In genomic region chr17:18476508-18477308, GRCh38 we compare ENCODE assay signal across 9 cellular contexts. TPM values are rescaled to one million over a fixed set of nuclear protein-coding genes. Genes with fewer than 3 reads are reported as not detected.
A peak's percentile ranks its signal among the peaks of the same experiment; 100 is the strongest.
DNase-seq lines count a peak whose midpoint lies in the region; ATAC-seq and TF ChIP-seq lines count a peak whose summit lies in the region.
"Not testable (repeated sequence)": the region's sequence is repeated elsewhere in the genome, so short reads cannot be mapped to it uniquely, and the experiment has no call there.
"Had no signal": no experiment of that assay in that cellular context is flagged by ENCODE, and none has a peak within 500 bp of the region (broad histone marks: within the 10 kb centered on the region; RNA-seq: fewer than 3 reads in every experiment).

Gene LGALS9C, plus strand, starts transcription at chr17:18476789. Its CDS starts 66 bp downstream, at chr17:18476855.

- H3K4me1 Mint-ChIP-seq in activated CD4-positive, alpha-beta T cell treated with anti-CD3 and anti-CD28 coated beads for 36 hours = not testable (repeated sequence)

- peak; percentile 13 for DNase-seq in AG10803 (ENCODE audit: low read depth)
- DNase-seq in MV-4-11 (lab: John Stamatoyannopoulos, UW) = peak; percentile 64
- DNase-seq in activated CD4-positive, alpha-beta T cell treated with anti-CD3 and anti-CD28 coated beads for 36 hours = peak; percentile 37
- DNase-seq in epithelial cell of esophagus (ENCODE audit: low read depth) = peak; percentile 68
- DNase-seq in myocyte (ENCODE audit: low read depth) = peak; percentile 26

- intact Hi-C loops in activated CD4-positive, alpha-beta T cell treated with anti-CD3 and anti-CD28 coated beads for 36 hours (cut with DNase I, micrococcal nuclease) = not testable (repeated sequence)

- not testable (repeated sequence) for H3K4me3 Mint-ChIP-seq in activated CD4-positive, alpha-beta T cell treated with anti-CD3 and anti-CD28 coated beads for 36 hours

- peak within 1 kb of the TSS; percentile 21 for H3K27ac Mint-ChIP-seq in activated CD4-positive, alpha-beta T cell treated with anti-CD3 and anti-CD28 coated beads for 36 hours

- not testable (repeated sequence) for H3K36me3 Mint-ChIP-seq in activated CD4-positive, alpha-beta T cell treated with anti-CD3 and anti-CD28 coated beads for 36 hours (ENCODE audit: low read depth)

- not testable (repeated sequence) for H3K27me3 Mint-ChIP-seq in activated CD4-positive, alpha-beta T cell treated with anti-CD3 and anti-CD28 coated beads for 36 hours

- POLR2A ChIA-PET in activated CD4-positive, alpha-beta T cell treated with anti-CD3 and anti-CD28 coated beads for 36 hours (lab: Charles Lee) = not testable (repeated sequence)

- TF ChIP-seq CTCF in AG10803 (conservative IDR thresholded peaks at IDR 0.05; ENCODE audit: low read length); epithelial cell of esophagus (IDR thresholded peaks at IDR 0.05; ENCODE audit: insufficient read depth, low read depth, low read length, missing control alignments): not testable (repeated sequence)

- H3K9me3 Mint-ChIP-seq in activated CD4-positive, alpha-beta T cell treated with anti-CD3 and anti-CD28 coated beads for 36 hours (ENCODE audit: low read depth) = not testable (repeated sequence)

- ATAC-seq in GM18517 (IDR thresholded peaks at IDR 0.05; ENCODE audit: unreplicated experiment) (peak; percentile 79), GM21529 (IDR thresholded peaks at IDR 0.05; ENCODE audit: unreplicated experiment) (peak; percentile 83), HG03135 (IDR thresholded peaks at IDR 0.05; ENCODE audit: unreplicated experiment) (peak; percentile 68)
- ATAC-seq in activated CD4-positive, alpha-beta T cell treated with anti-CD3 and anti-CD28 coated beads for 36 hours = peak; percentile 80

- CTCF ChIA-PET in activated CD4-positive, alpha-beta T cell treated with anti-CD3 and anti-CD28 coated beads for 36 hours (lab: Charles Lee) = not testable (repeated sequence)

- not testable (repeated sequence) for H3K4me3 ChIP-seq in AG10803 (ENCODE audit: low read length); epithelial cell of esophagus (ENCODE audit: low read length)

RNA-seq across cellular contexts. Expression of gene LGALS9C, which starts in this region (rescaled TPM):
- not detected for total RNA-seq in activated CD4-positive, alpha-beta T cell treated with anti-CD3 and anti-CD28 coated beads for 36 hours
- total RNA-seq in myocyte = not detected in 2 replicates
- not detected for polyA plus RNA-seq in myocyte (2012)
- total RNA-seq: glomerular endothelial cell had no signal

Comparison
In these comparisons a context has a peak if more than half of its experiments do, and no peak if none do; other contexts are left out.
1. Peak in DNase-seq and ATAC-seq in activated CD4-positive, alpha-beta T cell treated with anti-CD3 and anti-CD28 coated beads for 36 hours; RNA of the gene not detected or under 1 TPM.
2. Peak in DNase-seq in myocyte; RNA of the gene not detected or under 1 TPM.
3. DNase-seq: peak in every context shown above with its lines; median percentile 68 in epithelial cell of esophagus; 64 in MV-4-11; 37 in activated CD4-positive, alpha-beta T cell treated with anti-CD3 and anti-CD28 coated beads for 36 hours; 26 in myocyte; 13 in AG10803.